In genomic region chr9:112731971-112732370, GRCh38 we compare ENCODE assay signal across 1 cellular context.
TF ChIP-seq lines count a peak whose summit lies in the region.

No MANE protein-coding gene starts in this region.

TF ChIP-seq in HepG2, 621 proteins besides CTCF, POLR2A, EP300 and RAD21 (continued from another document and continues in another):
- TF ChIP-seq HES4 (CRISPR knock-in tag; IDR thresholded peaks at IDR 0.05; ENCODE audit: borderline replicate concordance) (no peak), HCFC1 (IDR thresholded peaks at IDR 0.05; ENCODE audit: low read depth, low read length) (no peak), REPIN1 (CRISPR knock-in tag; IDR thresholded peaks at IDR 0.05; ENCODE audit: borderline replicate concordance, low read depth) (no peak), KLF12 (CRISPR knock-in tag; IDR thresholded peaks at IDR 0.05; ENCODE audit: borderline replicate concordance) (0 out of 2 replicates have a peak, but pooled peaks have one; percentile 40), SALL1 (CRISPR knock-in tag; IDR thresholded peaks at IDR 0.05) (peak; percentile 32; the same call in 1 of the 2 replicates), CCAR2 (optimal IDR thresholded peaks at IDR 0.05; ENCODE audit: low read depth, low read length) (no peak), TRIM24 (CRISPR knock-in tag; IDR thresholded peaks at IDR 0.05) (no peak), PRDM10 (CRISPR knock-in tag; IDR thresholded peaks at IDR 0.05; ENCODE audit: low read depth) (no peak), ZNF556 (CRISPR knock-in tag; IDR thresholded peaks at IDR 0.05; ENCODE audit: borderline replicate concordance) (0 out of 2 replicates have a peak, but pooled peaks have one; percentile 26), PCBP1 (IDR thresholded peaks at IDR 0.05; ENCODE audit: borderline replicate concordance, low read depth, low read length) (no peak), ZNF230 (CRISPR knock-in tag; IDR thresholded peaks at IDR 0.05) (no peak), EED (CRISPR knock-in tag; IDR thresholded peaks at IDR 0.05) (no peak), ZNF225 (CRISPR knock-in tag; IDR thresholded peaks at IDR 0.05) (no peak), YEATS4 (CRISPR knock-in tag; IDR thresholded peaks at IDR 0.05; ENCODE audit: borderline replicate concordance) (peak; percentile 40; the same call in 1 of the 2 replicates), ZNF121 (CRISPR knock-in tag; IDR thresholded peaks at IDR 0.05) (peak; percentile 75), ZNF276 (CRISPR knock-in tag; IDR thresholded peaks at IDR 0.05; ENCODE audit: low read depth) (no peak), FOXO4 (CRISPR knock-in tag; conservative IDR thresholded peaks at IDR 0.05) (no peak), RBAK (CRISPR knock-in tag; IDR thresholded peaks at IDR 0.05) (no peak), KLF16 (CRISPR knock-in tag; IDR thresholded peaks at IDR 0.05) (no peak), ZNF724P (CRISPR knock-in tag; IDR thresholded peaks at IDR 0.05; ENCODE audit: borderline replicate concordance) (no peak), PREB (CRISPR knock-in tag; IDR thresholded peaks at IDR 0.05) (no peak), RNF2 (conservative IDR thresholded peaks at IDR 0.05; ENCODE audit: low read depth) (no peak), PHF5A (CRISPR knock-in tag; IDR thresholded peaks at IDR 0.05; ENCODE audit: low read depth, unreplicated experiment) (no peak), GRHL1 (CRISPR knock-in tag; conservative IDR thresholded peaks at IDR 0.05) (no peak), SP4 (CRISPR knock-in tag; IDR thresholded peaks at IDR 0.05) (no peak), MED1 (CRISPR knock-in tag; IDR thresholded peaks at IDR 0.05) (peak; percentile 57; the same call in 1 of the 2 replicates), RORA (CRISPR knock-in tag; IDR thresholded peaks at IDR 0.05) (no peak), MZF1 (CRISPR knock-in tag; IDR thresholded peaks at IDR 0.05; ENCODE audit: borderline replicate concordance) (no peak), ZFP1 (CRISPR knock-in tag; IDR thresholded peaks at IDR 0.05) (no peak), PITX1 (CRISPR knock-in tag; IDR thresholded peaks at IDR 0.05) (no peak; the same call in 1 of the 2 replicates), ZNF414 (CRISPR knock-in tag; IDR thresholded peaks at IDR 0.05) (no peak), SP5 (CRISPR knock-in tag; IDR thresholded peaks at IDR 0.05; ENCODE audit: borderline replicate concordance, low read depth) (no peak; the same call in 1 of the 2 replicates), ZNF256 (CRISPR knock-in tag; conservative IDR thresholded peaks at IDR 0.05) (no peak), THAP11 (CRISPR knock-in tag; IDR thresholded peaks at IDR 0.05) (peak; percentile 14; the same call in 1 of the 2 replicates), CREM (IDR thresholded peaks at IDR 0.05) (no peak; the same call in 1 of the 2 replicates), CREM (CRISPR knock-in tag; IDR thresholded peaks at IDR 0.05) (no peak), ZNF431 (CRISPR knock-in tag; IDR thresholded peaks at IDR 0.05; ENCODE audit: borderline replicate concordance, low read depth) (no peak), CEBPZ (IDR thresholded peaks at IDR 0.05; ENCODE audit: low read length) (no peak), DNMT3B (CRISPR knock-in tag; conservative IDR thresholded peaks at IDR 0.05) (no peak), EHMT2 (IDR thresholded peaks at IDR 0.05; ENCODE audit: borderline replicate concordance, low read depth, low read length) (no peak), ZNF33A (CRISPR knock-in tag; IDR thresholded peaks at IDR 0.05; ENCODE audit: borderline replicate concordance) (0 out of 2 replicates have a peak, but pooled peaks have one; percentile 33), ZBTB39 (CRISPR knock-in tag; IDR thresholded peaks at IDR 0.05) (no peak), GTF2F1 (IDR thresholded peaks at IDR 0.05; ENCODE audit: low read length) (no peak), MYPOP (CRISPR knock-in tag; IDR thresholded peaks at IDR 0.05) (0 out of 2 replicates have a peak, but pooled peaks have one; percentile 14), ZBTB33 (CRISPR knock-in tag; IDR thresholded peaks at IDR 0.05) (no peak)
